Comparison of ENCODE assay signal across 17 cellular contexts in the genomic region with DNA sequence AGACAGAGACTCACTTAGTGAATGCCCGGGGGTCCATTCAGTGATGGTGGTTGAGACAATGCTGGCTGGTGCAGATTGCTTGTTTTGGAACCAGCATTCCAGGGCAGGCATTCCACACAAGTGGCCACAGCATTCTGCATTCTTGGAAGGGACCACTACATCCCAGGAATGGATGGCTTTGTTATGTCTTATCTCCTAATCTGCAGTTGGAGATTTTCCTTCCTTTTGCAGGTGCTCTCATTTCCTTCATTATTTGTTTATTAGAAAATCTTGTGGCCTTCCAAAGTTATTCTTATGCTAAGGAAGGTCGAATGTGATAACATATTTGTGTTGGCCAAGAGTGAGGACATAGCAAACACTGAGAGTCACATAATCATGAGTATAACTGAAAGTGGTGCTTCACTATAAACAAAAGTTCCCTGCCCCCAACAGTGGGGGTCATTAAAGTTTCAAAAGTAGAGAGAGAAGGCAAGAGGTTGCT.
DNase-seq lines count a peak whose midpoint lies in the region; ATAC-seq and TF ChIP-seq lines count a peak whose summit lies in the region.
"Had no signal": no experiment of that assay in that cellular context is flagged by ENCODE, and none has a peak within 500 bp of the region (broad histone marks: within the 10 kb centered on the region; RNA-seq: fewer than 3 reads in every experiment).

No MANE protein-coding gene starts in this region.

- POLR2A ChIA-PET in GM10248 (lab: Yijun Ruan, JAX): no interaction called here

- no peak for TF ChIP-seq CTCF in fibroblast of villous mesenchyme (IDR thresholded peaks at IDR 0.05; ENCODE audit: insufficient read depth, low read depth, low read length)
- TF ChIP-seq CTCF in left lung (IDR thresholded peaks at IDR 0.05): no peak
- TF ChIP-seq CTCF in GM10248 (IDR thresholded peaks at IDR 0.05; ENCODE audit: control extremely low read depth, extremely low read depth, low read depth, missing control alignments): no peak
- no peak for TF ChIP-seq CTCF in chondrocyte (IDR thresholded peaks at IDR 0.05)

- no peak overlapping the region for H3K27ac Mint-ChIP-seq in chondrocyte (ENCODE audit: unreplicated experiment)
- H3K27ac Mint-ChIP-seq: activated naive CD4-positive, alpha-beta T cell treated with anti-CD3 and anti-CD28 coated beads, Interleukin-2, amount 50 U/mL, for 24 hours had no signal

- H3K9me3 Mint-ChIP-seq in chondrocyte (ENCODE audit: low read depth): no peaks in the 10 kb centered on the region

- peak; percentile 20 for DNase-seq in AG08396 (ENCODE audit: low spot score)
- peak; percentile 35 for DNase-seq in LoVo (ENCODE audit: low spot score)
- DNase-seq in fibroblast of villous mesenchyme (ENCODE audit: low read depth): peak; percentile 28
- DNase-seq in left lung: no peak
- DNase-seq in Ammon's horn (ENCODE audit: low spot score): no peak
- no peak for DNase-seq in GM10248 (ENCODE audit: extremely low spot score)
- no peak for DNase-seq in activated CD4-positive, alpha-beta T cell treated with anti-CD3 and anti-CD28 coated beads for 4 hours
- no peak for DNase-seq in chondrocyte (ENCODE audit: low spot score)
- DNase-seq: activated CD8-positive, alpha-beta memory T cell treated with anti-CD3 and anti-CD28 coated beads, Interleukin-2, amount 50 U/mL, for 48 hours; foreskin melanocyte; MV-4-11; NCI-H2171 treated with DMSO at 0.1 percent for 48 hours; NK-92 treated with Interleukin-12 subunit alpha and Interleukin-12 subunit beta, amount 100 ng/mL, for 24 hours; stimulated activated CD4-positive, alpha-beta T cell treated with anti-CD3 and anti-CD28 coated beads, Interleukin-2, amount 100 ng/mL, for 24 hours had no signal

- H3K27me3 Mint-ChIP-seq in chondrocyte (ENCODE audit: low read depth): no peaks in the 10 kb centered on the region

- H3K27me3 ChIP-seq in left lung: no peaks in the 10 kb centered on the region
- H3K27me3 ChIP-seq: cardiac muscle cell had no signal

- no peaks in the 10 kb centered on the region for H3K36me3 Mint-ChIP-seq in chondrocyte (ENCODE audit: low read depth)
- H3K36me3 Mint-ChIP-seq: activated naive CD4-positive, alpha-beta T cell treated with anti-CD3 and anti-CD28 coated beads, Interleukin-2, amount 50 U/mL, for 24 hours had no signal

- H3K27ac ChIP-seq in left lung: no peak overlapping the region
- H3K27ac ChIP-seq: cardiac muscle cell, thoracic aorta had no signal

- no peaks in the 10 kb centered on the region for H3K4me1 ChIP-seq in left lung

- CTCF ChIA-PET in GM10248 (lab: Yijun Ruan, JAX): no interaction called here

- H3K36me3 ChIP-seq in left lung: no peaks in the 10 kb centered on the region
- H3K36me3 ChIP-seq: cardiac muscle cell, thoracic aorta had no signal

- intact Hi-C loops in left lung (cut with DNase I): no loop called here

- H3K4me3 Mint-ChIP-seq in chondrocyte (ENCODE audit: unreplicated experiment): no peak overlapping the region
- H3K4me3 Mint-ChIP-seq: activated naive CD4-positive, alpha-beta T cell treated with anti-CD3 and anti-CD28 coated beads, Interleukin-2, amount 50 U/mL, for 24 hours had no signal

- H3K4me1 Mint-ChIP-seq in chondrocyte (ENCODE audit: low read depth): peaks cover 34% of the 10 kb centered on the region
- H3K4me1 Mint-ChIP-seq: activated naive CD4-positive, alpha-beta T cell treated with anti-CD3 and anti-CD28 coated beads, Interleukin-2, amount 50 U/mL, for 24 hours had no signal

- H3K4me3 ChIP-seq in fibroblast of villous mesenchyme (ENCODE audit: low read depth, low read length) (no peak overlapping the region), left lung (no peak overlapping the region)
- H3K4me3 ChIP-seq: cardiac muscle cell, thoracic aorta had no signal

- ATAC-seq in left lung: peak; percentile 23

- H3K9me3 ChIP-seq in left lung: no peaks in the 10 kb centered on the region
- H3K9me3 ChIP-seq: thoracic aorta had no signal

Comparison
In these comparisons a context has a peak if more than half of its experiments do, and no peak if none do; other contexts are left out.
1. DNase-seq: peak in AG08396 (single experiment), LoVo (single experiment) and fibroblast of villous mesenchyme (single experiment); none in left lung (0 of 2), Ammon's horn (single experiment), GM10248 (single experiment), activated CD4-positive, alpha-beta T cell treated with anti-CD3 and anti-CD28 coated beads for 4 hours (0 of 2) and chondrocyte (single experiment).